Comparison of ENCODE assay signal across 17 cellular contexts in genomic region chr1:227726924-227727599, GRCh38. TPM values are rescaled to one million over a fixed set of nuclear protein-coding genes. Genes with fewer than 3 reads are reported as not detected.
DNase-seq lines count a peak whose midpoint lies in the region; ATAC-seq, FAIRE-seq and TF ChIP-seq lines count a peak whose summit lies in the region.
"Had no signal": no experiment of that assay in that cellular context is flagged by ENCODE, and none has a peak within 500 bp of the region (broad histone marks: within the 10 kb centered on the region; RNA-seq: fewer than 3 reads in every experiment).

No MANE protein-coding gene starts in this region.

- no peak overlapping the region for H3K9ac ChIP-seq in endothelial cell of umbilical vein (replicated peaks; ENCODE audit: extremely low read depth, insufficient read depth, low read length)

- intact Hi-C loops in endothelial cell of umbilical vein (cut with micrococcal nuclease) = loop anchor here (5.0 kb wide), 1 partner anchor 185 kb away; no protein-coding TSS in a partner anchor

- dilution Hi-C loops in endothelial cell of umbilical vein (cut with MboI; ENCODE audit: extremely low pct_ligation_motif_present, low sequenced_read_pairs) = no loop called here

- H3K27me3 ChIP-seq in endothelial cell of umbilical vein (ENCODE audit: control insufficient read depth in 2 of 2, insufficient read depth in 2 of 2, low read length in 2 of 2) = peaks cover 0 to 10% of the 10 kb centered on the region in 2 experiments
- H3K27me3 ChIP-seq: right atrium auricular region had no signal

- peak overlapping the region; percentile 5 for H3K4me3 Mint-ChIP-seq in activated naive CD4-positive, alpha-beta T cell treated with anti-CD3 and anti-CD28 coated beads, Interleukin-2, amount 50 U/mL, for 24 hours
- peak overlapping the region; percentile 63 to 90 (median 83) for H3K4me3 Mint-ChIP-seq in IgD-negative memory B cell
- peak overlapping the region; percentile 3 for H3K4me3 Mint-ChIP-seq in stimulated activated memory B cell treated with anti-CD40 and anti-IgM and Interleukin-4, amounts not matched to agents 10 μg/mL and 1 μg/mL and 100 μg/mL, for 72 hours

- ATAC-seq in stimulated activated memory B cell treated with anti-CD40 and anti-IgM and Interleukin-4, amounts not matched to agents 10 μg/mL and 1 μg/mL and 100 μg/mL, for 72 hours = peak; percentile 61

- H3K36me3 ChIP-seq in endothelial cell of umbilical vein (ENCODE audit: control insufficient read depth in 2 of 2, extremely low read depth in 1 of 2, insufficient read depth in 2 of 2, low read length in 2 of 2) = peaks cover 0 to 9% of the 10 kb centered on the region in 2 experiments

- no peaks in the 10 kb centered on the region for H3K9me3 ChIP-seq in endothelial cell of umbilical vein (replicated peaks; ENCODE audit: control insufficient read depth, insufficient read depth, low read length)
- H3K9me3 ChIP-seq: neutrophil had no signal

- no peaks in the 10 kb centered on the region for H3K79me2 ChIP-seq in endothelial cell of umbilical vein (ENCODE audit: control insufficient read depth, insufficient read depth, low read length)

- H2AFZ ChIP-seq in endothelial cell of umbilical vein (ENCODE audit: low read depth, low read length) = no peak overlapping the region

- H3K9me1 ChIP-seq in endothelial cell of umbilical vein (replicated peaks; ENCODE audit: control insufficient read depth, extremely low read depth, insufficient read depth, low read length) = no peaks in the 10 kb centered on the region

- peaks cover 11% of the 10 kb centered on the region for H3K9me3 Mint-ChIP-seq in activated naive CD4-positive, alpha-beta T cell treated with anti-CD3 and anti-CD28 coated beads, Interleukin-2, amount 50 U/mL, for 24 hours
- peaks cover 7 to 11% (median 11%) of the 10 kb centered on the region in 3 donors for H3K9me3 Mint-ChIP-seq in IgD-negative memory B cell
- peaks cover 8% of the 10 kb centered on the region for H3K9me3 Mint-ChIP-seq in stimulated activated memory B cell treated with anti-CD40 and anti-IgM and Interleukin-4, amounts not matched to agents 10 μg/mL and 1 μg/mL and 100 μg/mL, for 72 hours

- CTCF ChIA-PET in endothelial cell of umbilical vein (lab: Charles Lee) = no interaction called here

- DNase-seq in activated naive CD4-positive, alpha-beta T cell treated with anti-CD3 and anti-CD28 coated beads, Interleukin-2, amount 50 U/mL, for 16 hours = no peak
- DNase-seq in endothelial cell of umbilical vein (ENCODE audit: low read depth, low spot score) = no peak
- no peak for DNase-seq in SHP77 (lab: John Stamatoyannopoulos, UW)
- DNase-seq in midbrain (lab: John Stamatoyannopoulos, UW) = no peak
- no peak for DNase-seq in mucosa of gallbladder (ENCODE audit: low spot score)
- DNase-seq: activated naive CD8-positive, alpha-beta T cell treated with anti-CD3 and anti-CD28 coated beads, Interleukin-2, amount 10 ng/mL, durations not matched to agents 7 days and 5 days; head of caudate nucleus; NCI-H510A treated with DMSO at 0.1 percent for 48 hours; PC-3; T-helper 9 cell had no signal

- no peak overlapping the region for H3K4me2 ChIP-seq in endothelial cell of umbilical vein (ENCODE audit: insufficient read depth, low read length)

- H3K27ac ChIP-seq in endothelial cell of umbilical vein (ENCODE audit: insufficient read depth, low read depth, low read length) = no peak overlapping the region
- H3K27ac ChIP-seq: neutrophil had no signal

- TSS peak; percentile 10 for BruUV-seq in endothelial cell of umbilical vein (replicated peaks; lab: Mats Ljungman, UMichigan)

- H3K4me1 Mint-ChIP-seq in activated naive CD4-positive, alpha-beta T cell treated with anti-CD3 and anti-CD28 coated beads, Interleukin-2, amount 50 U/mL, for 24 hours = peaks cover 27% of the 10 kb centered on the region
- peaks cover 5 to 23% (median 16%) of the 10 kb centered on the region in 3 donors for H3K4me1 Mint-ChIP-seq in IgD-negative memory B cell
- H3K4me1 Mint-ChIP-seq in stimulated activated memory B cell treated with anti-CD40 and anti-IgM and Interleukin-4, amounts not matched to agents 10 μg/mL and 1 μg/mL and 100 μg/mL, for 72 hours = peaks cover 40% of the 10 kb centered on the region

- peaks cover 2% of the 10 kb centered on the region for H3K4me1 ChIP-seq in endothelial cell of umbilical vein (ENCODE audit: control insufficient read depth, extremely low read depth, insufficient read depth, low read length)

- no peak overlapping the region for H3K4me3 ChIP-seq in endothelial cell of umbilical vein (replicated peaks in 1 of 3; ENCODE audit: insufficient read depth in 1 of 3, low read depth in 1 of 3, low read length in 3 of 3)

- H3K27ac Mint-ChIP-seq in activated naive CD4-positive, alpha-beta T cell treated with anti-CD3 and anti-CD28 coated beads, Interleukin-2, amount 50 U/mL, for 24 hours = no peak overlapping the region
- H3K27ac Mint-ChIP-seq in IgD-negative memory B cell = peak overlapping the region in 1 of 3 donors; percentile 19
- H3K27ac Mint-ChIP-seq in stimulated activated memory B cell treated with anti-CD40 and anti-IgM and Interleukin-4, amounts not matched to agents 10 μg/mL and 1 μg/mL and 100 μg/mL, for 72 hours = peak overlapping the region; percentile 80
- H3K27ac Mint-ChIP-seq: activated naive CD8-positive, alpha-beta T cell treated with anti-CD3 and anti-CD28 coated beads, Interleukin-2, amount 10 ng/mL, durations not matched to agents 7 days and 5 days had no signal

- FAIRE-seq in endothelial cell of umbilical vein (lab: Jason Lieb, UNC) = no peak
- FAIRE-seq: bronchial epithelial cell, islet of Langerhans had no signal

- peaks cover 4% of the 10 kb centered on the region for H3K36me3 Mint-ChIP-seq in activated naive CD4-positive, alpha-beta T cell treated with anti-CD3 and anti-CD28 coated beads, Interleukin-2, amount 50 U/mL, for 24 hours
- no peaks in the 10 kb centered on the region for H3K36me3 Mint-ChIP-seq in IgD-negative memory B cell
- H3K36me3 Mint-ChIP-seq in stimulated activated memory B cell treated with anti-CD40 and anti-IgM and Interleukin-4, amounts not matched to agents 10 μg/mL and 1 μg/mL and 100 μg/mL, for 72 hours = peaks cover under 1% of the 10 kb centered on the region

- TF ChIP-seq CTCF in endothelial cell of umbilical vein (IDR thresholded peaks at IDR 0.05; ENCODE audit: extremely low read depth in 1 of 2, insufficient read depth in 1 of 2, low read depth in 1 of 2, low read length in 2 of 2) = no peak

- H3K27me3 Mint-ChIP-seq in activated naive CD4-positive, alpha-beta T cell treated with anti-CD3 and anti-CD28 coated beads, Interleukin-2, amount 50 U/mL, for 24 hours = peaks cover 2% of the 10 kb centered on the region
- peaks cover 2% of the 10 kb centered on the region for H3K27me3 Mint-ChIP-seq in IgD-negative memory B cell
- H3K27me3 Mint-ChIP-seq in stimulated activated memory B cell treated with anti-CD40 and anti-IgM and Interleukin-4, amounts not matched to agents 10 μg/mL and 1 μg/mL and 100 μg/mL, for 72 hours = no peaks in the 10 kb centered on the region

- no peaks in the 10 kb centered on the region for H4K20me1 ChIP-seq in endothelial cell of umbilical vein (replicated peaks; ENCODE audit: control insufficient read depth, extremely low read depth, insufficient read depth, low read length)

- POLR2A ChIA-PET in endothelial cell of umbilical vein (lab: Charles Lee) = no interaction called here

- no peak for TF ChIP-seq POLR2A in endothelial cell of umbilical vein (IDR thresholded peaks at IDR 0.05; ENCODE audit: low read depth, low read length)

TF ChIP-seq in endothelial cell of umbilical vein, 7 proteins besides CTCF, POLR2A, EP300 and RAD21:
- TF ChIP-seq GATA2 (IDR thresholded peaks at IDR 0.05; ENCODE audit: insufficient read depth, insufficient read length, low read depth, low read length) (no peak), MYC (IDR thresholded peaks at IDR 0.05; ENCODE audit: low read depth, low read length) (no peak), FOS (IDR thresholded peaks at IDR 0.05; ENCODE audit: borderline replicate concordance, insufficient read depth, low read length) (no peak), JUN (IDR thresholded peaks at IDR 0.05; ENCODE audit: borderline replicate concordance, insufficient read depth, insufficient read length, low read depth) (no peak), EZH2 (IDR thresholded peaks at IDR 0.05; ENCODE audit: borderline replicate concordance, low read depth, low read length, severe bottlenecking) (no peak), POLR2AphosphoS5 (IDR thresholded peaks at IDR 0.05; ENCODE audit: insufficient read depth, low read depth, low read length) (no peak)
- TF ChIP-seq, protein P1, sequence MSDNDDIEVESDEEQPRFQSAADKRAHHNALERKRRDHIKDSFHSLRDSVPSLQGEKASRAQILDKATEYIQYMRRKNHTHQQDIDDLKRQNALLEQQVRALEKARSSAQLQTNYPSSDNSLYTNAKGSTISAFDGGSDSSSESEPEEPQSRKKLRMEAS (IDR thresholded peaks at IDR 0.05; ENCODE audit: insufficient read depth, insufficient read length) = no peak

RNA-seq across cellular contexts. Expression of gene JMJD4, which starts 8.0 kb away (rescaled TPM):
- polyA plus RNA-seq in IgD-negative memory B cell = 29.3 TPM
- total RNA-seq in endothelial cell of umbilical vein = 15.2 and 17.3 TPM in 2 replicates
- 31.2 and 39.3 TPM in 2 replicates for polyA plus RNA-seq in endothelial cell of umbilical vein
- polyA plus RNA-seq in endothelial cell of umbilical vein (2011; cell fraction: cytosol; rRNA removed) = 17.6 and 20.1 TPM in 2 replicates
- polyA plus RNA-seq in endothelial cell of umbilical vein (2011; cell fraction: nucleus; rRNA removed) = 21.1 and 25.2 TPM in 2 replicates
- polyA plus RNA-seq in endothelial cell of umbilical vein (2012) = 10.9 and 13.1 TPM in 2 replicates
- 42.2 and 46.1 TPM in 2 replicates for polyA minus RNA-seq in endothelial cell of umbilical vein
- polyA minus RNA-seq in endothelial cell of umbilical vein (2011; cell fraction: cytosol; rRNA and poly(A)+ RNA removed) = 20.7 TPM
- 29.0 and 35.4 TPM in 2 replicates for polyA minus RNA-seq in endothelial cell of umbilical vein (2011; cell fraction: nucleus; rRNA and poly(A)+ RNA removed)
- 14.1 TPM for total RNA-seq in mucosa of gallbladder

RNA-seq across cellular contexts. Expression of gene SNAP47, which starts 8.2 kb away (rescaled TPM):
- polyA plus RNA-seq in IgD-negative memory B cell (42.9 TPM), endothelial cell of umbilical vein (26.5 and 32.7 TPM in 2 replicates)
- total RNA-seq in endothelial cell of umbilical vein (24.0 and 25.3 TPM in 2 replicates), mucosa of gallbladder (32.3 TPM)
- polyA plus RNA-seq in endothelial cell of umbilical vein (2011; cell fraction: cytosol; rRNA removed) = 30.5 and 33.1 TPM in 2 replicates
- polyA plus RNA-seq in endothelial cell of umbilical vein (2011; cell fraction: nucleus; rRNA removed) = 23.6 and 25.3 TPM in 2 replicates
- polyA plus RNA-seq in endothelial cell of umbilical vein (2012) = 20.3 and 25.5 TPM in 2 replicates
- 20.4 and 24.8 TPM in 2 replicates for polyA minus RNA-seq in endothelial cell of umbilical vein
- 18.2 TPM for polyA minus RNA-seq in endothelial cell of umbilical vein (2011; cell fraction: cytosol; rRNA and poly(A)+ RNA removed)
- 18.4 and 18.7 TPM in 2 replicates for polyA minus RNA-seq in endothelial cell of umbilical vein (2011; cell fraction: nucleus; rRNA and poly(A)+ RNA removed)

Comparison
In these comparisons a context has a peak if more than half of its experiments do, and no peak if none do; other contexts are left out.
1. H3K4me3 Mint-ChIP-seq: peak in every context shown above with its lines; median percentile 83 in IgD-negative memory B cell; 5 in activated naive CD4-positive, alpha-beta T cell treated with anti-CD3 and anti-CD28 coated beads, Interleukin-2, amount 50 U/mL, for 24 hours; 3 in stimulated activated memory B cell treated with anti-CD40 and anti-IgM and Interleukin-4, amounts not matched to agents 10 μg/mL and 1 μg/mL and 100 μg/mL, for 72 hours.